23 cellular contexts compared by ENCODE assay signal in genomic region chr4:94244829-94245185, GRCh38. TPM values are rescaled to one million over a fixed set of nuclear protein-coding genes. Genes with fewer than 3 reads are reported as not detected.
DNase-seq lines count a peak whose midpoint lies in the region; ATAC-seq and TF ChIP-seq lines count a peak whose summit lies in the region.
"Had no signal": no experiment of that assay in that cellular context is flagged by ENCODE, and none has a peak within 500 bp of the region (broad histone marks: within the 10 kb centered on the region; RNA-seq: fewer than 3 reads in every experiment).

No MANE protein-coding gene starts in this region.

- H3K27me3 Mint-ChIP-seq in HFFc6 (ENCODE audit: insufficient read depth) (no peaks in the 10 kb centered on the region), nephron progenitor cell (ENCODE audit: low read depth, poor library complexity) (no peaks in the 10 kb centered on the region)
- H3K27me3 Mint-ChIP-seq: CD8-positive, alpha-beta memory T cell had no signal

- H3K36me3 Mint-ChIP-seq in HFFc6 (ENCODE audit: low read depth) (peaks cover 40% of the 10 kb centered on the region), nephron progenitor cell (ENCODE audit: low read depth) (peaks cover 71% of the 10 kb centered on the region)

- H3K4me3 Mint-ChIP-seq in HFFc6 (no peak overlapping the region), nephron progenitor cell (no peak overlapping the region)
- H3K4me3 Mint-ChIP-seq: CD14-positive monocyte; CD8-positive, alpha-beta memory T cell had no signal

- H3K4me1 Mint-ChIP-seq in HFFc6 (ENCODE audit: low read depth) = peaks cover 6% of the 10 kb centered on the region
- no peaks in the 10 kb centered on the region for H3K4me1 Mint-ChIP-seq in nephron progenitor cell
- H3K4me1 Mint-ChIP-seq: CD14-positive monocyte had no signal

- peaks cover 70% of the 10 kb centered on the region for H3K36me3 ChIP-seq in lower lobe of right lung

- H3K4me3 ChIP-seq in lower lobe of right lung = no peak overlapping the region
- H3K4me3 ChIP-seq: K562 had no signal

- no peaks in the 10 kb centered on the region for H3K4me1 ChIP-seq in lower lobe of right lung
- H3K4me1 ChIP-seq: BE2C had no signal

- no peaks in the 10 kb centered on the region for H3K9me3 ChIP-seq in lower lobe of right lung
- H3K9me3 ChIP-seq: BE2C had no signal

- H3K27me3 ChIP-seq in lower lobe of right lung (ENCODE audit: low read depth) = no peaks in the 10 kb centered on the region
- H3K27me3 ChIP-seq: BE2C had no signal

- ATAC-seq in GM18498 (IDR thresholded peaks at IDR 0.05; ENCODE audit: unreplicated experiment) (peak; percentile 3), left cardiac atrium (peak; percentile 27 to 41), GM18858 (IDR thresholded peaks at IDR 0.05; ENCODE audit: unreplicated experiment) (no peak), lower lobe of right lung (no peak)
- ATAC-seq: K562 had no signal

- H3K27ac ChIP-seq in lower lobe of right lung = no peak overlapping the region

- H3K9me3 Mint-ChIP-seq in HFFc6 (no peaks in the 10 kb centered on the region), nephron progenitor cell (no peaks in the 10 kb centered on the region)
- H3K9me3 Mint-ChIP-seq: CD14-positive monocyte; CD8-positive, alpha-beta memory T cell had no signal

- H3K27ac Mint-ChIP-seq in HFFc6 = peak overlapping the region; percentile 29
- H3K27ac Mint-ChIP-seq in nephron progenitor cell = peak overlapping the region; percentile 18
- H3K27ac Mint-ChIP-seq: CD14-positive monocyte had no signal

- TF ChIP-seq CTCF in HFFc6 (IDR thresholded peaks at IDR 0.05) (no peak), nephron progenitor cell (IDR thresholded peaks at IDR 0.05) (no peak), lower lobe of right lung (IDR thresholded peaks at IDR 0.05) (no peak)

- DNase-seq in HFFc6 (no peak), left cardiac atrium (no peak), nephron progenitor cell (no peak), NCI-H69 (lab: John Stamatoyannopoulos, UW) (no peak), lower lobe of right lung (no peak)
- DNase-seq: BE2C; CD8-positive, alpha-beta memory T cell; DMS 273 treated with DMSO at 0.1 percent for 48 hours; GF-D8; MV-4-11; NCI-H1105; NCI-H1436 treated with DMSO at 0.1 percent for 48 hours; NCI-H1930; NCI-H2107; NCI-H446; NCI-H524 treated with DMSO at 0.1 percent for 48 hours; NCI-H82; RPMI8226; SHP77 treated with DMSO at 0.1 percent for 48 hours had no signal

- intact Hi-C loops in left cardiac atrium (cut with DNase I) (no loop called here), lower lobe of right lung (cut with DNase I) (no loop called here)

RNA-seq across cellular contexts. Expression of gene SMARCAD1, which starts 37.1 kb away (rescaled TPM):
- 10 to 100 TPM; 21.8 to 24.9 (median 24.2) TPM for total RNA-seq in HFFc6 (2021; fragmentation: NEBNext Ultra II Directional; extraction: Animal tissue kit (Norgen Biotek cat#: 25700))
- total RNA-seq in left cardiac atrium (10 to 100 TPM; 12.2 to 13.8 TPM), lower lobe of right lung (24.2 TPM)

Comparison
In these comparisons a context has a peak if more than half of its experiments do, and no peak if none do; other contexts are left out.
1. ATAC-seq: peak in GM18498 (single experiment) and left cardiac atrium (2 of 2); none in GM18858 (single experiment) and lower lobe of right lung (0 of 2).